ENCODE assay signal across 23 cellular contexts in the genomic region with DNA sequence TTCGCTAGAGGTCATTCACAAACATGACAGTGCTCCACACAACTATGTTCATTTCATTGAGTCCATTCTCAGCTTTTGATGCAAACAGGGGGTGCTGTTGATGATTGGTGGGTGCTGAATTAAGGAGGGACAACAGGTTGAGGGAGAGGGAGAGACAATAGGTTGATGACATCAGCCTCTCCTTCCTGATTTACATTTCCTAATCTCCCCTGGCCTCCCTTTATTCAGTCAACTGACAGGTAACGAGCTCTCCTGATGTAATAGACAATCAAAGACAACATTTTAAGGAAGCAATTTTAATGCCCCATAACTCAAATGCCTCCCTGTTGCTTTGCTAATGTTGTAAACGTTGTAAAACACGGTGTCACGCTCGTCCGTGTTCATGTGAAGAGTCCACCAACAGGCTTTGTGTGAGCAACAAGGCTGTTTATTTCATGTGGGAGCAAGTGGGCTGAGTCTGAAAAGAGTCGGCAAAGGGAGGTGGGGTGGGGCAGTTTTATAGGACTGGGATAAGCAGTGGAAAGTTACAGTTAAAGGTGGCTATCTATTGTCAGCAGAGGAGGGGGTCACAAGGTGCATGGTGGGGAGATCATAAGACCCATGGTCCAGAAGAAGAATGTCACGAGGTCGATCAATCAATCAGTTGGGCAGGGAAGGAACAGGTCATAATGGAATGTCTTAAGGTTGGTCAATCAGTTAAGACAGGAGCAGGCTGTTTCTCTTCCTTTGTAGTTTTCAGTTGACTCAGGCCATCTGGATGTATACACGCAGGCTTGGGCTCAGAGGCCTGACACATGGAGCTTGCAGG. TPM values are rescaled to one million over a fixed set of nuclear protein-coding genes. Genes with fewer than 3 reads are reported as not detected.
"Had no signal": no experiment of that assay in that cellular context is flagged by ENCODE, and none has a peak within 500 bp of the region (broad histone marks: within the 10 kb centered on the region; RNA-seq: fewer than 3 reads in every experiment).

No MANE protein-coding gene starts in this region.

- H3K27ac Mint-ChIP-seq: activated CD4-positive, alpha-beta memory T cell treated with anti-CD3 and anti-CD28 coated beads for 36 hours; activated naive CD8-positive, alpha-beta T cell treated with anti-CD3 and anti-CD28 coated beads, Interleukin-2, amount 10 ng/mL, durations not matched to agents 7 days and 5 days; progenitor cell of endocrine pancreas had no signal

- DNase-seq: activated CD4-positive, alpha-beta memory T cell treated with anti-CD3 and anti-CD28 coated beads for 36 hours; activated naive CD4-positive, alpha-beta T cell treated with Interleukin-2 at 50 U/mL for 16 hours; activated naive CD8-positive, alpha-beta T cell treated with anti-CD3 and anti-CD28 coated beads, Interleukin-2, amount 10 ng/mL, durations not matched to agents 7 days and 5 days; activated T-cell treated with anti-CD3 and anti-CD28 coated beads for 4 hours; amygdala; dorsolateral prefrontal cortex; foreskin fibroblast; left lung; stimulated activated CD4-positive, alpha-beta T cell treated with anti-CD3 and anti-CD28 coated beads, Interleukin-12 subunit alpha, Interleukin-12 subunit beta, amount 100 ng/mL, for 4 hours; stimulated activated CD4-positive, alpha-beta T cell treated with anti-CD3 and anti-CD28 coated beads, Interleukin-1b, Interleukin-23, amount 100 ng/mL, for 48 hours; stimulated activated CD8-positive, alpha-beta memory T cell treated with anti-CD3 and anti-CD28 coated beads, Interleukin-4, amount 100 ng/mL, for 48 hours; stimulated activated naive CD4-positive, alpha-beta T cell; tibial artery; uterus had no signal

- H3K27ac ChIP-seq: cardiac muscle cell, dorsolateral prefrontal cortex, epithelial cell of prostate, left lung, tibial artery, uterus, VCaP had no signal

- ATAC-seq: left lung had no signal

- H3K36me3 ChIP-seq: cardiac muscle cell, left lung, tibial artery, uterus had no signal

- H3K27me3 Mint-ChIP-seq: activated CD4-positive, alpha-beta memory T cell treated with anti-CD3 and anti-CD28 coated beads for 36 hours; progenitor cell of endocrine pancreas had no signal

- H3K9me3 Mint-ChIP-seq: activated CD4-positive, alpha-beta memory T cell treated with anti-CD3 and anti-CD28 coated beads for 36 hours; activated naive CD8-positive, alpha-beta T cell treated with anti-CD3 and anti-CD28 coated beads, Interleukin-2, amount 10 ng/mL, durations not matched to agents 7 days and 5 days had no signal

- H3K4me3 Mint-ChIP-seq: activated CD4-positive, alpha-beta memory T cell treated with anti-CD3 and anti-CD28 coated beads for 36 hours; activated naive CD8-positive, alpha-beta T cell treated with anti-CD3 and anti-CD28 coated beads, Interleukin-2, amount 10 ng/mL, durations not matched to agents 7 days and 5 days had no signal

- H3K9me3 ChIP-seq: left lung, tibial artery, uterus had no signal

- H3K4me1 ChIP-seq: left lung, uterus had no signal

- H3K4me3 ChIP-seq: cardiac muscle cell, dorsolateral prefrontal cortex, left lung, tibial artery, uterus had no signal

- H3K27me3 ChIP-seq: cardiac muscle cell, left lung, tibial artery, uterus had no signal

RNA-seq across cellular contexts. Expression of a gene that starts 9.0 kb away (rescaled TPM):
- total RNA-seq: activated naive CD8-positive, alpha-beta T cell treated with anti-CD3 and anti-CD28 coated beads, Interleukin-2, amount 10 ng/mL, durations not matched to agents 7 days and 5 days; progenitor cell of endocrine pancreas had no signal
- polyA plus RNA-seq: neural cell had no signal

RNA-seq across cellular contexts. Expression of a gene that starts 17.0 kb away (rescaled TPM):
- total RNA-seq: activated naive CD8-positive, alpha-beta T cell treated with anti-CD3 and anti-CD28 coated beads, Interleukin-2, amount 10 ng/mL, durations not matched to agents 7 days and 5 days; cardiac muscle cell; glomerular endothelial cell; kidney epithelial cell; osteoblast had no signal

RNA-seq across cellular contexts. Expression of a gene that starts 37.1 kb away (rescaled TPM):
- total RNA-seq: lung microvascular endothelial cell had no signal
